In genomic region chr7:99389772-99390171, GRCh38 we compare ENCODE assay signal across 18 cellular contexts. TPM values are rescaled to one million over a fixed set of nuclear protein-coding genes. Genes with fewer than 3 reads are reported as not detected.
DNase-seq lines count a peak whose midpoint lies in the region; ATAC-seq, FAIRE-seq and TF ChIP-seq lines count a peak whose summit lies in the region.
"Had no signal": no experiment of that assay in that cellular context is flagged by ENCODE, and none has a peak within 500 bp of the region (broad histone marks: within the 10 kb centered on the region; RNA-seq: fewer than 3 reads in every experiment).

No MANE protein-coding gene starts in this region.

- no peaks in the 10 kb centered on the region; the same call in 1 of the 2 replicates for H3K79me2 ChIP-seq in GM12878 (ENCODE audit: control insufficient read depth, insufficient read depth, low read length)

- no peaks in the 10 kb centered on the region for H3K9me3 Mint-ChIP-seq in activated T-cell treated with anti-CD3 and anti-CD28 coated beads, Interleukin-2, amount 50 U/mL, for 24 hours
- no peaks in the 10 kb centered on the region for H3K9me3 Mint-ChIP-seq in activated T-cell treated with anti-CD3 and anti-CD28 coated beads, Interleukin-2, amount 50 U/mL, for 72 hours
- H3K9me3 Mint-ChIP-seq: CD14-positive monocyte; CD4-positive, alpha-beta memory T cell had no signal

- no peaks in the 10 kb centered on the region for H4K20me1 ChIP-seq in GM12878 (ENCODE audit: control insufficient read depth, insufficient read depth)

- H3K4ac ChIP-seq in neuronal stem cell (ENCODE audit: low read length): no peak overlapping the region

- no peak overlapping the region for H3K4me3 Mint-ChIP-seq in activated T-cell treated with anti-CD3 and anti-CD28 coated beads, Interleukin-2, amount 50 U/mL, for 24 hours
- no peak overlapping the region for H3K4me3 Mint-ChIP-seq in activated T-cell treated with anti-CD3 and anti-CD28 coated beads, Interleukin-2, amount 50 U/mL, for 72 hours
- H3K4me3 Mint-ChIP-seq: CD14-positive monocyte; CD4-positive, alpha-beta memory T cell had no signal

- H3K27me3 Mint-ChIP-seq in activated T-cell treated with anti-CD3 and anti-CD28 coated beads, Interleukin-2, amount 50 U/mL, for 24 hours: no peaks in the 10 kb centered on the region
- no peaks in the 10 kb centered on the region for H3K27me3 Mint-ChIP-seq in activated T-cell treated with anti-CD3 and anti-CD28 coated beads, Interleukin-2, amount 50 U/mL, for 72 hours (ENCODE audit: low read depth)
- H3K27me3 Mint-ChIP-seq: CD4-positive, alpha-beta memory T cell had no signal

- SMC1A ChIA-PET in GM12878 (lab: Charles Lee; ENCODE audit: uncharacterized antibody, unreplicated experiment): interaction anchor here (0.8 kb wide), 1 partner anchor 162 kb away, joined by 3 read pairs; the partner anchor contains the start of gene FAM200A

- POLR2A ChIA-PET in GM12878 (lab: Charles Lee): interaction anchor here (0.6 kb wide), 1 partner anchor 14 kb away, joined by 3 read pairs; no protein-coding TSS in a partner anchor

- peaks cover 97% of the 10 kb centered on the region for H3K36me3 Mint-ChIP-seq in activated T-cell treated with anti-CD3 and anti-CD28 coated beads, Interleukin-2, amount 50 U/mL, for 24 hours (ENCODE audit: low read depth)
- peaks cover 0 to 27% of the 10 kb centered on the region in 2 donors for H3K36me3 Mint-ChIP-seq in activated T-cell treated with anti-CD3 and anti-CD28 coated beads, Interleukin-2, amount 50 U/mL, for 72 hours (ENCODE audit: insufficient read depth in 2 of 2)

- no peak overlapping the region for H3K4me2 ChIP-seq in GM12878 (ENCODE audit: control insufficient read depth, insufficient read depth)
- no peak overlapping the region for H3K4me2 ChIP-seq in neuronal stem cell (ENCODE audit: insufficient read depth, low read length, poor library complexity, severe bottlenecking)
- H3K4me2 ChIP-seq: BLaER1 had no signal

- no peak for FAIRE-seq in GM12891 (lab: Jason Lieb, UNC)
- no peak for FAIRE-seq in GM12878 (lab: Jason Lieb, UNC)

- peak overlapping the region; percentile 72 for H4K91ac ChIP-seq in neuronal stem cell (ENCODE audit: low read depth, low read length, poor library complexity)

- H2BK120ac ChIP-seq in neuronal stem cell (ENCODE audit: low read depth, low read length): no peak overlapping the region

- peaks cover 42 to 58% of the 10 kb centered on the region in 2 experiments for H3K36me3 ChIP-seq in GM12878 (ENCODE audit: control insufficient read depth in 2 of 2, insufficient read depth in 2 of 2, low read length in 1 of 2)
- peaks cover 29 to 69% of the 10 kb centered on the region in 2 donors for H3K36me3 ChIP-seq in neuronal stem cell (replicated peaks in 1 of 2; ENCODE audit: control insufficient read depth in 2 of 2, insufficient read depth in 2 of 2, low read length in 2 of 2)

- BruUV-seq in GM12878 (replicated peaks; lab: Mats Ljungman, UMichigan): no TSS peak

- 95% methylated on average over 13 of the region's 13 CpGs for WGBS in GM12878 (ENCODE audit: insufficient coverage, insufficient replicate concordance, low lambda C conversion rate, missing lambda C conversion rate)
- WGBS in neuronal stem cell (ENCODE audit: extremely low coverage in 2 of 2, insufficient read length in 2 of 2, insufficient replicate concordance in 1 of 2), 2 donors: no CpG with 5 or more reads among the region's 13 CpGs

- no peak for TF ChIP-seq CTCF in GM12878 (IDR thresholded peaks at IDR 0.05 in 2 of 3, conservative IDR thresholded peaks at IDR 0.05 in 1 of 3; ENCODE audit: control insufficient read depth in 2 of 3, extremely low read depth in 1 of 3, insufficient read depth in 1 of 3, low read depth in 3 of 3, low read length in 3 of 3)

- H3K4me1 Mint-ChIP-seq in activated T-cell treated with anti-CD3 and anti-CD28 coated beads, Interleukin-2, amount 50 U/mL, for 24 hours (ENCODE audit: low read depth): peaks cover 33% of the 10 kb centered on the region
- peaks cover 27% of the 10 kb centered on the region for H3K4me1 Mint-ChIP-seq in activated T-cell treated with anti-CD3 and anti-CD28 coated beads, Interleukin-2, amount 50 U/mL, for 72 hours (ENCODE audit: low read depth)

- intact Hi-C loops in GM12878 (cut with micrococcal nuclease; ENCODE audit: unreplicated experiment): no loop called here

- peaks cover 8% of the 10 kb centered on the region for H3K79me1 ChIP-seq in neuronal stem cell (ENCODE audit: low read depth, low read length)

- H3K9me3 ChIP-seq in GM12878 (replicated peaks; ENCODE audit: control insufficient read depth, insufficient read depth, low read length) (no peaks in the 10 kb centered on the region), neuronal stem cell (replicated peaks in 1 of 2; ENCODE audit: control insufficient read depth in 2 of 2, insufficient read depth in 1 of 2, low read depth in 1 of 2, low read length in 2 of 2) (no peaks in the 10 kb centered on the region)
- H3K9me3 ChIP-seq: BLaER1 had no signal

- H2AK5ac ChIP-seq in neuronal stem cell (ENCODE audit: low read depth, low read length): peak overlapping the region; percentile 63

- H2BK5ac ChIP-seq in neuronal stem cell (ENCODE audit: low read length): no peak overlapping the region

- no peak overlapping the region for H3K27ac ChIP-seq in GM12878 (ENCODE audit: control insufficient read depth, insufficient read depth)
- H3K27ac ChIP-seq in neuronal stem cell (replicated peaks; ENCODE audit: low read length): no peak overlapping the region
- H3K27ac ChIP-seq: BLaER1, GM23248, HL-60 had no signal

- no peak overlapping the region for H3K14ac ChIP-seq in neuronal stem cell (ENCODE audit: low read length)

- H2AFZ ChIP-seq in GM12878 (ENCODE audit: control insufficient read depth, low read depth, low read length) (no peak overlapping the region), neuronal stem cell (ENCODE audit: low read length) (no peak overlapping the region)
- H2AFZ ChIP-seq: GM23248 had no signal

- H3K18ac ChIP-seq in neuronal stem cell (ENCODE audit: low read length): no peak overlapping the region

- no peak overlapping the region for H2BK12ac ChIP-seq in neuronal stem cell (ENCODE audit: low read length)

- H3K9ac ChIP-seq in GM12878 (ENCODE audit: control insufficient read depth, insufficient read depth, low read length) (no peak overlapping the region), neuronal stem cell (ENCODE audit: low read depth, low read length, poor library complexity) (no peak overlapping the region)
- H3K9ac ChIP-seq: BLaER1, GM23248 had no signal

- DNase-seq in activated T-cell treated with anti-CD3 and anti-CD28 coated beads, Interleukin-2, amount 50 U/mL, for 24 hours: no peak
- DNase-seq in activated T-cell treated with anti-CD3 and anti-CD28 coated beads, Interleukin-2, amount 50 U/mL, for 72 hours: no peak
- DNase-seq in GM12891 (ENCODE audit: insufficient read length, low spot score) (no peak), GM12878 (ENCODE audit: low read depth, low spot score) (no peak), neuronal stem cell (ENCODE audit: low spot score) (no peak), NOMO-1 treated with DMSO at 0.1 percent for 48 hours (lab: John Stamatoyannopoulos, UW; ENCODE audit: unreplicated experiment) (no peak)
- DNase-seq in stimulated activated CD4-positive, alpha-beta T cell treated with anti-CD3 and anti-CD28 coated beads, Interleukin-4, amount 100 ng/mL, for 4 hours: no peak
- DNase-seq: 8988T; Calu3; CD4-positive, alpha-beta memory T cell; DMS79 treated with DMSO at 0.1 percent for 48 hours; GF-D8; GM23248; HCEC 1CT; IMR-90 had no signal

- no peak overlapping the region for H3K23ac ChIP-seq in neuronal stem cell (ENCODE audit: low read depth, low read length, poor library complexity)

- no peak overlapping the region for H4K8ac ChIP-seq in neuronal stem cell (ENCODE audit: low read depth, low read length)

- peak overlapping the region; percentile 44 for H3K27ac Mint-ChIP-seq in activated T-cell treated with anti-CD3 and anti-CD28 coated beads, Interleukin-2, amount 50 U/mL, for 24 hours
- H3K27ac Mint-ChIP-seq in activated T-cell treated with anti-CD3 and anti-CD28 coated beads, Interleukin-2, amount 50 U/mL, for 72 hours: no peak overlapping the region

- TF ChIP-seq POLR2A in GM12891 (IDR thresholded peaks at IDR 0.05; ENCODE audit: low read depth, low read length) (no peak), GM12878 (IDR thresholded peaks at IDR 0.05; ENCODE audit: low read depth, low read length) (peak; percentile 55; the same call in 1 of the 2 replicates)

- H3K4me3 ChIP-seq in GM12878: no peak overlapping the region
- H3K4me3 ChIP-seq in neuronal stem cell (ENCODE audit: low read length in 2 of 2): no peak overlapping the region
- H3K4me3 ChIP-seq: BLaER1, GM23248 had no signal

- no peak for ATAC-seq in activated T-cell treated with anti-CD3 and anti-CD28 coated beads, Interleukin-2, amount 50 U/mL, for 72 hours (replicated peaks in 1 of 2)
- no peak for ATAC-seq in GM12878

- H3K4me1 ChIP-seq in GM12878 (ENCODE audit: control insufficient read depth, insufficient read depth, low read length): peaks cover 4% of the 10 kb centered on the region; the same call in 1 of the 2 replicates
- peaks cover 0 to 10% of the 10 kb centered on the region in 2 donors for H3K4me1 ChIP-seq in neuronal stem cell (ENCODE audit: control insufficient read depth in 2 of 2, insufficient read depth in 1 of 2, low read depth in 1 of 2, low read length in 2 of 2)

- no peak overlapping the region for H2BK15ac ChIP-seq in neuronal stem cell (ENCODE audit: low read length)

- TF ChIP-seq EP300 in GM12878 (IDR thresholded peaks at IDR 0.05; ENCODE audit: borderline replicate concordance in 1 of 2, control insufficient read depth in 1 of 2, low read depth in 2 of 2, low read length in 2 of 2): no peak

- CTCF ChIA-PET in GM12878 (lab: Yijun Ruan, JAX): no interaction called here

- in situ Hi-C loops in GM12878 (cut with MboI): no loop called here

- TF ChIP-seq RAD21 in GM12878 (IDR thresholded peaks at IDR 0.05; ENCODE audit: insufficient read depth, low read depth, low read length): no peak

- RAD21 ChIA-PET in GM12878 (lab: Charles Lee; ENCODE audit: unreplicated experiment): no interaction called here

- H3K27me3 ChIP-seq in GM12878 (replicated peaks in 1 of 2; ENCODE audit: control insufficient read depth in 2 of 2, insufficient read depth in 2 of 2, low read length in 1 of 2) (no peaks in the 10 kb centered on the region), neuronal stem cell (ENCODE audit: control insufficient read depth in 3 of 3, insufficient read depth in 3 of 3, low read depth in 1 of 3, low read length in 3 of 3) (no peaks in the 10 kb centered on the region)
- H3K27me3 ChIP-seq: BLaER1 had no signal

RNA-seq across cellular contexts. Expression of gene ARPC1B, which starts 15.2 kb away (rescaled TPM):
- total RNA-seq in activated T-cell treated with anti-CD3 and anti-CD28 coated beads, Interleukin-2, amount 50 U/mL, for 72 hours: 100 to 1,000 TPM; 202 to 208 TPM
- polyA plus RNA-seq in GM12891 (2012; ENCODE audit: low read depth, missing spikeins): 631 TPM
- 141 and 182 TPM in 2 replicates for total RNA-seq in GM12878 (2013; cell fraction: nucleolus; rRNA removed)
- total RNA-seq in GM12878 (2014; rRNA removed): 719 and 762 TPM in 2 replicates
- 170 and 199 TPM in 2 replicates for total RNA-seq in GM12878 (2014; rRNA removed; fragmentation: Illumina TruSeq; extraction: Trizol)
- total RNA-seq in GM12878 (2021): 368 and 403 TPM in 2 replicates
- polyA plus RNA-seq in GM12878 (2011; ENCODE audit: low read depth): 363 TPM
- 314 and 406 TPM in 2 replicates for polyA plus RNA-seq in GM12878 (2011; rRNA removed)
- 858 and 1,050 TPM in 2 replicates for polyA plus RNA-seq in GM12878 (2011; cell fraction: cytosol; rRNA removed)
- 603 and 732 TPM in 2 replicates for polyA plus RNA-seq in GM12878 (2011; cell fraction: nucleus; rRNA removed)
- polyA plus RNA-seq in GM12878 (2012): 639 and 642 TPM in 2 replicates
- polyA plus RNA-seq in GM12878 (2014; fragmentation: Illumina TruSeq; extraction: Trizol): 91.0 and 148 TPM in 2 replicates
- polyA plus RNA-seq in GM12878 (2014; fragmentation: Nextera tagmentation; extraction: Ambion mirVana): 100 to 1,000 TPM in 1 of 2 experiments, 10 to 100 TPM in 1; 14.1 to 135 TPM
- 628 and 811 TPM in 2 replicates for polyA plus RNA-seq in GM12878 (2014; rRNA removed)
- 100 to 1,000 TPM; 577 to 598 TPM for polyA plus RNA-seq in GM12878 (2016; fragmentation: Nextera tagmentation; extraction: Ambion mirVana)
- polyA minus RNA-seq in GM12878 (2011; rRNA and poly(A)+ RNA removed): 194 and 384 TPM in 2 replicates
- 199 and 205 TPM in 2 replicates for polyA minus RNA-seq in GM12878 (2011; cell fraction: cytosol; rRNA and poly(A)+ RNA removed)
- 112 and 162 TPM in 2 replicates for polyA minus RNA-seq in GM12878 (2011; cell fraction: nucleus; rRNA and poly(A)+ RNA removed)
- polyA plus RNA-seq in neuronal stem cell (2013, experiment 1 of 2): 33.4 TPM
- 32.0 TPM for polyA plus RNA-seq in neuronal stem cell (2013, experiment 2 of 2)

RNA-seq across cellular contexts. Expression of gene PDAP1, which starts 18.6 kb away (rescaled TPM):
- 100 to 1,000 TPM in 1 of 2 donors, 10 to 100 TPM in 1; 95.0 to 108 TPM for total RNA-seq in activated T-cell treated with anti-CD3 and anti-CD28 coated beads, Interleukin-2, amount 50 U/mL, for 72 hours
- polyA plus RNA-seq in GM12891 (2012; ENCODE audit: low read depth, missing spikeins): 123 TPM
- 9.5 and 11.1 TPM in 2 replicates for total RNA-seq in GM12878 (2013; cell fraction: nucleolus; rRNA removed)
- total RNA-seq in GM12878 (2014; rRNA removed) (35.9 and 37.8 TPM in 2 replicates), GM12878 (2014; rRNA removed; fragmentation: Illumina TruSeq; extraction: Trizol) (94.9 and 107 TPM in 2 replicates), GM12878 (2021) (111 and 114 TPM in 2 replicates)
- polyA plus RNA-seq in GM12878 (2011; ENCODE audit: low read depth): 68.1 TPM
- polyA plus RNA-seq in GM12878 (2011; rRNA removed) (30.5 and 48.4 TPM in 2 replicates), GM12878 (2014; fragmentation: Illumina TruSeq; extraction: Trizol) (132 and 200 TPM in 2 replicates), GM12878 (2014; fragmentation: Nextera tagmentation; extraction: Ambion mirVana) (10 to 100 TPM in 1 of 2 experiments, 1 to 10 TPM in 1; 6.6 to 13.8 TPM), GM12878 (2014; rRNA removed) (60.6 and 76.4 TPM in 2 replicates), GM12878 (2016; fragmentation: Nextera tagmentation; extraction: Ambion mirVana) (100 to 1,000 TPM in 1 of 2 experiments, 10 to 100 TPM in 1; 99.1 to 107 TPM)
- 28.5 and 38.4 TPM in 2 replicates for polyA plus RNA-seq in GM12878 (2011; cell fraction: cytosol; rRNA removed)
- 19.5 and 39.0 TPM in 2 replicates for polyA plus RNA-seq in GM12878 (2011; cell fraction: nucleus; rRNA removed)
- polyA plus RNA-seq in GM12878 (2012): 94.4 and 117 TPM in 2 replicates
- 10.3 and 46.3 TPM in 2 replicates for polyA minus RNA-seq in GM12878 (2011; rRNA and poly(A)+ RNA removed)
- polyA minus RNA-seq in GM12878 (2011; cell fraction: cytosol; rRNA and poly(A)+ RNA removed): 8.9 and 9.8 TPM in 2 replicates
- polyA minus RNA-seq in GM12878 (2011; cell fraction: nucleus; rRNA and poly(A)+ RNA removed): 2.7 and 8.7 TPM in 2 replicates
- polyA plus RNA-seq in neuronal stem cell (2013, experiment 1 of 2): 126 TPM
- 129 TPM for polyA plus RNA-seq in neuronal stem cell (2013, experiment 2 of 2)

RNA-seq across cellular contexts. Expression of gene BUD31, which starts 19.0 kb away (rescaled TPM):
- total RNA-seq in activated T-cell treated with anti-CD3 and anti-CD28 coated beads, Interleukin-2, amount 50 U/mL, for 72 hours: 100 to 1,000 TPM; 218 to 228 TPM
- polyA plus RNA-seq in GM12891 (2012; ENCODE audit: low read depth, missing spikeins): 93.9 TPM
- total RNA-seq in GM12878 (2013; cell fraction: nucleolus; rRNA removed): 18.3 and 21.9 TPM in 2 replicates
- 107 TPM in 2 replicates for total RNA-seq in GM12878 (2014; rRNA removed)
- total RNA-seq in GM12878 (2014; rRNA removed; fragmentation: Illumina TruSeq; extraction: Trizol): 131 and 143 TPM in 2 replicates
- total RNA-seq in GM12878 (2021): 108 and 134 TPM in 2 replicates
- polyA plus RNA-seq in GM12878 (2011; ENCODE audit: low read depth): 88.1 TPM
- polyA plus RNA-seq in GM12878 (2011; rRNA removed): 74.2 and 104 TPM in 2 replicates
- polyA plus RNA-seq in GM12878 (2011; cell fraction: cytosol; rRNA removed): 78.9 and 85.9 TPM in 2 replicates
- 42.2 and 44.8 TPM in 2 replicates for polyA plus RNA-seq in GM12878 (2011; cell fraction: nucleus; rRNA removed)
- polyA plus RNA-seq in GM12878 (2012): 90.5 and 113 TPM in 2 replicates
- 185 and 257 TPM in 2 replicates for polyA plus RNA-seq in GM12878 (2014; fragmentation: Illumina TruSeq; extraction: Trizol)
- 100 to 1,000 TPM; 125 to 127 TPM for polyA plus RNA-seq in GM12878 (2014; fragmentation: Nextera tagmentation; extraction: Ambion mirVana)
- 112 and 118 TPM in 2 replicates for polyA plus RNA-seq in GM12878 (2014; rRNA removed)
- 100 to 1,000 TPM; 301 to 317 TPM for polyA plus RNA-seq in GM12878 (2016; fragmentation: Nextera tagmentation; extraction: Ambion mirVana)
- 41.5 and 60.5 TPM in 2 replicates for polyA minus RNA-seq in GM12878 (2011; rRNA and poly(A)+ RNA removed)
- polyA minus RNA-seq in GM12878 (2011; cell fraction: cytosol; rRNA and poly(A)+ RNA removed): 21.0 and 24.6 TPM in 2 replicates
- polyA minus RNA-seq in GM12878 (2011; cell fraction: nucleus; rRNA and poly(A)+ RNA removed): 12.0 and 18.1 TPM in 2 replicates
- polyA plus RNA-seq in neuronal stem cell (2013, experiment 1 of 2): 118 TPM
- 113 TPM for polyA plus RNA-seq in neuronal stem cell (2013, experiment 2 of 2)

RNA-seq across cellular contexts. Expression of gene PTCD1, which starts 48.8 kb away (rescaled TPM):
- total RNA-seq in activated T-cell treated with anti-CD3 and anti-CD28 coated beads, Interleukin-2, amount 50 U/mL, for 72 hours: 1 to 10 TPM; 6.1 to 8.9 TPM
- polyA plus RNA-seq in GM12891 (2012; ENCODE audit: low read depth, missing spikeins): 4.4 TPM
- 8.8 and 19.1 TPM in 2 replicates for total RNA-seq in GM12878 (2013; cell fraction: nucleolus; rRNA removed)
- total RNA-seq in GM12878 (2014; rRNA removed): 8.2 and 9.7 TPM in 2 replicates
- 3.3 and 4.5 TPM in 2 replicates for total RNA-seq in GM12878 (2014; rRNA removed; fragmentation: Illumina TruSeq; extraction: Trizol)
- 6.2 and 8.8 TPM in 2 replicates for total RNA-seq in GM12878 (2021)
- 2.4 TPM for polyA plus RNA-seq in GM12878 (2011; ENCODE audit: low read depth)
- 3.0 and 4.2 TPM in 2 replicates for polyA plus RNA-seq in GM12878 (2011; rRNA removed)
- polyA plus RNA-seq in GM12878 (2011; cell fraction: cytosol; rRNA removed): 4.4 and 6.9 TPM in 2 replicates
- polyA plus RNA-seq in GM12878 (2011; cell fraction: nucleus; rRNA removed): 9.9 and 10.2 TPM in 2 replicates
- 4.4 and 5.9 TPM in 2 replicates for polyA plus RNA-seq in GM12878 (2012)
- 0.78 and 1.9 TPM in 2 replicates for polyA plus RNA-seq in GM12878 (2014; fragmentation: Illumina TruSeq; extraction: Trizol)
- under 1 TPM; 0.26 to 0.42 TPM for polyA plus RNA-seq in GM12878 (2014; fragmentation: Nextera tagmentation; extraction: Ambion mirVana)
- polyA plus RNA-seq in GM12878 (2014; rRNA removed): 7.6 and 8.7 TPM in 2 replicates
- 1 to 10 TPM; 5.6 to 5.9 TPM for polyA plus RNA-seq in GM12878 (2016; fragmentation: Nextera tagmentation; extraction: Ambion mirVana)
- polyA minus RNA-seq in GM12878 (2011; rRNA and poly(A)+ RNA removed): 2.8 and 6.6 TPM in 2 replicates
- polyA minus RNA-seq in GM12878 (2011; cell fraction: cytosol; rRNA and poly(A)+ RNA removed): 1.2 and 1.7 TPM in 2 replicates
- 3.0 and 4.6 TPM in 2 replicates for polyA minus RNA-seq in GM12878 (2011; cell fraction: nucleus; rRNA and poly(A)+ RNA removed)
- polyA plus RNA-seq in neuronal stem cell (2013, experiment 1 of 2): 4.5 TPM
- 4.8 TPM for polyA plus RNA-seq in neuronal stem cell (2013, experiment 2 of 2)

RNA-seq across cellular contexts. Expression of gene CPSF4, which starts 49.0 kb away (rescaled TPM):
- total RNA-seq in activated T-cell treated with anti-CD3 and anti-CD28 coated beads, Interleukin-2, amount 50 U/mL, for 72 hours: 10 to 100 TPM; 59.2 to 65.9 TPM
- polyA plus RNA-seq in GM12891 (2012; ENCODE audit: low read depth, missing spikeins): 37.3 TPM
- total RNA-seq in GM12878 (2013; cell fraction: nucleolus; rRNA removed): 81.7 and 84.6 TPM in 2 replicates
- total RNA-seq in GM12878 (2014; rRNA removed) (46.6 and 46.9 TPM in 2 replicates), GM12878 (2014; rRNA removed; fragmentation: Illumina TruSeq; extraction: Trizol) (31.1 and 31.6 TPM in 2 replicates), GM12878 (2021) (56.3 and 56.9 TPM in 2 replicates)
- polyA plus RNA-seq in GM12878 (2011; ENCODE audit: low read depth): 17.0 TPM
- polyA plus RNA-seq in GM12878 (2011; rRNA removed) (28.4 and 51.3 TPM in 2 replicates), GM12878 (2014; fragmentation: Illumina TruSeq; extraction: Trizol) (25.2 and 45.8 TPM in 2 replicates), GM12878 (2014; fragmentation: Nextera tagmentation; extraction: Ambion mirVana) (10 to 100 TPM; 13.6 to 14.9 TPM), GM12878 (2014; rRNA removed) (70.1 and 76.9 TPM in 2 replicates), GM12878 (2016; fragmentation: Nextera tagmentation; extraction: Ambion mirVana) (10 to 100 TPM; 35.8 to 44.3 TPM)
- 70.0 and 91.6 TPM in 2 replicates for polyA plus RNA-seq in GM12878 (2011; cell fraction: cytosol; rRNA removed)
- 145 and 158 TPM in 2 replicates for polyA plus RNA-seq in GM12878 (2011; cell fraction: nucleus; rRNA removed)
- 35.2 and 36.2 TPM in 2 replicates for polyA plus RNA-seq in GM12878 (2012)
- polyA minus RNA-seq in GM12878 (2011; rRNA and poly(A)+ RNA removed): 43.1 and 53.2 TPM in 2 replicates
- 17.8 and 17.9 TPM in 2 replicates for polyA minus RNA-seq in GM12878 (2011; cell fraction: cytosol; rRNA and poly(A)+ RNA removed)
- 25.1 and 38.1 TPM in 2 replicates for polyA minus RNA-seq in GM12878 (2011; cell fraction: nucleus; rRNA and poly(A)+ RNA removed)
- polyA plus RNA-seq in neuronal stem cell (2013, experiment 1 of 2): 67.4 TPM
- polyA plus RNA-seq in neuronal stem cell (2013, experiment 2 of 2): 65.7 TPM
